ENCODE assay signal across 18 cellular contexts in genomic region chr19:335486-336066, GRCh38. TPM values are rescaled to one million over a fixed set of nuclear protein-coding genes. Genes with fewer than 3 reads are reported as not detected.
DNase-seq lines count a peak whose midpoint lies in the region; ATAC-seq and TF ChIP-seq lines count a peak whose summit lies in the region.
"Had no signal": no experiment of that assay in that cellular context is flagged by ENCODE, and none has a peak within 500 bp of the region (broad histone marks: within the 10 kb centered on the region; RNA-seq: fewer than 3 reads in every experiment).

No MANE protein-coding gene starts in this region.

- no peak overlapping the region for H3K14ac ChIP-seq in mesenchymal stem cell (ENCODE audit: low read length in 2 of 2)

- H2AFZ ChIP-seq in mesenchymal stem cell (ENCODE audit: low read depth, low read length) = no peak overlapping the region
- H2AFZ ChIP-seq: PC-9 had no signal

- H2BK120ac ChIP-seq in mesenchymal stem cell (ENCODE audit: low read depth, low read length) = no peak overlapping the region

- no peak for ATAC-seq in WTC11
- no peak for ATAC-seq in HG03039 (IDR thresholded peaks at IDR 0.05; ENCODE audit: unreplicated experiment)

- no peak overlapping the region for H3K4ac ChIP-seq in mesenchymal stem cell (ENCODE audit: low read depth in 1 of 2, low read length in 2 of 2)

- WGBS in mesenchymal stem cell = 96% methylated on average over 21 of the region's 21 CpGs

- H3K36me3 Mint-ChIP-seq in WTC11 = peaks cover 34% of the 10 kb centered on the region
- peaks cover 29% of the 10 kb centered on the region for H3K36me3 Mint-ChIP-seq in progenitor cell of endocrine pancreas (ENCODE audit: insufficient read depth)

- H3K18ac ChIP-seq in mesenchymal stem cell (ENCODE audit: low read depth in 1 of 2, low read length in 2 of 2) = no peak overlapping the region

- no peaks in the 10 kb centered on the region for H3K9me3 ChIP-seq in mesenchymal stem cell (ENCODE audit: control insufficient read depth, low read length)
- H3K9me3 ChIP-seq: BE2C had no signal

- CTCF ChIA-PET in WTC11 (lab: Charles Lee) = no interaction called here

- H3K79me1 ChIP-seq in mesenchymal stem cell (replicated peaks; ENCODE audit: low read length, poor library complexity, severe bottlenecking) = peaks cover 17% of the 10 kb centered on the region

- peak overlapping the region in 1 of 2 experiments; percentile 41 for H3K4me3 ChIP-seq in mesenchymal stem cell (ENCODE audit: insufficient read depth in 1 of 2, low read depth in 1 of 2, low read length in 2 of 2)
- H3K4me3 ChIP-seq: PC-9 had no signal

- H3K27me3 ChIP-seq in mesenchymal stem cell (ENCODE audit: control insufficient read depth in 1 of 2, insufficient read depth in 1 of 2, low read length in 2 of 2) = no peaks in the 10 kb centered on the region
- H3K27me3 ChIP-seq: BE2C had no signal

- H4K91ac ChIP-seq in mesenchymal stem cell (ENCODE audit: low read length) = no peak overlapping the region

- peaks cover 2% of the 10 kb centered on the region; the same call in 1 of the 2 replicates for H3K4me1 Mint-ChIP-seq in WTC11
- H3K4me1 Mint-ChIP-seq in progenitor cell of endocrine pancreas (ENCODE audit: low read depth) = peaks cover 11% of the 10 kb centered on the region

- H3K4me2 ChIP-seq in mesenchymal stem cell (ENCODE audit: low read length, poor library complexity, severe bottlenecking) = no peak overlapping the region
- H3K4me2 ChIP-seq: PC-9 had no signal

- no peak overlapping the region for H2BK15ac ChIP-seq in mesenchymal stem cell (ENCODE audit: low read depth, poor library complexity, severe bottlenecking)

- DNase-seq in GM13976 (ENCODE audit: low spot score) (peak; percentile 18), WTC11 (ENCODE audit: low spot score) (no peak), mesenchymal stem cell (no peak), progenitor cell of endocrine pancreas (ENCODE audit: low spot score, unreplicated experiment) (no peak), NCI-H446 (lab: John Stamatoyannopoulos, UW) (no peak), DMS 273 treated with DMSO at 0.1 percent for 48 hours (lab: John Stamatoyannopoulos, UW) (no peak), SIG-M5 (lab: John Stamatoyannopoulos, UW) (no peak)
- DNase-seq: BE2C; CD4-positive, CD25-positive, alpha-beta regulatory T cell; COR-L47; EL; GOT3; NCI-H1436; NCI-H1930; NCI-H345; NCI-H526; PC-9 had no signal

- H3K23ac ChIP-seq in mesenchymal stem cell (ENCODE audit: low read length in 2 of 2) = no peak overlapping the region

- peak overlapping the region; percentile 60 for H3K9ac ChIP-seq in mesenchymal stem cell (ENCODE audit: low read length)

- no peak for TF ChIP-seq CTCF in GM13976 (IDR thresholded peaks at IDR 0.05; ENCODE audit: borderline replicate concordance, control extremely low read depth, extremely low read depth, insufficient read depth, missing control alignments)
- TF ChIP-seq CTCF in WTC11 (IDR thresholded peaks at IDR 0.05) = no peak
- no peak for TF ChIP-seq CTCF in progenitor cell of endocrine pancreas (IDR thresholded peaks at IDR 0.05; ENCODE audit: unreplicated experiment)

- H3K9me3 Mint-ChIP-seq in WTC11 (peaks cover 3% of the 10 kb centered on the region), progenitor cell of endocrine pancreas (ENCODE audit: low read depth) (no peaks in the 10 kb centered on the region)

- H3K27me3 Mint-ChIP-seq in WTC11 (ENCODE audit: low read depth) (no peaks in the 10 kb centered on the region), progenitor cell of endocrine pancreas (no peaks in the 10 kb centered on the region)
- H3K27me3 Mint-ChIP-seq: CD4-positive, CD25-positive, alpha-beta regulatory T cell had no signal

- H3K27ac Mint-ChIP-seq in WTC11 (0 out of 2 replicates have a peak overlapping the region, but pooled peaks have one; percentile 23), progenitor cell of endocrine pancreas (peak overlapping the region; percentile 49)
- H3K27ac Mint-ChIP-seq: CD4-positive, CD25-positive, alpha-beta regulatory T cell had no signal

- H3K27ac ChIP-seq in mesenchymal stem cell (ENCODE audit: low read length, poor library complexity, severe bottlenecking) = no peak overlapping the region
- H3K27ac ChIP-seq: PC-9 had no signal

- H3K4me3 Mint-ChIP-seq in WTC11 (no peak overlapping the region), progenitor cell of endocrine pancreas (ENCODE audit: low read depth) (no peak overlapping the region)

- H2BK12ac ChIP-seq in mesenchymal stem cell (ENCODE audit: low read length in 2 of 2) = no peak overlapping the region

- no peak overlapping the region for H2BK5ac ChIP-seq in mesenchymal stem cell (ENCODE audit: low read depth, low read length, poor library complexity, severe bottlenecking)

- peaks cover 27% of the 10 kb centered on the region for H3K4me1 ChIP-seq in mesenchymal stem cell (ENCODE audit: control insufficient read depth, insufficient read depth, low read depth, low read length)
- H3K4me1 ChIP-seq: BE2C had no signal

- H3K36me3 ChIP-seq in mesenchymal stem cell (ENCODE audit: control insufficient read depth in 1 of 2, insufficient read depth in 2 of 2, low read depth in 1 of 2, low read length in 2 of 2) = peaks cover 37 to 39% of the 10 kb centered on the region in 2 experiments

- H4K8ac ChIP-seq in mesenchymal stem cell (ENCODE audit: low read length) = peak overlapping the region; percentile 7

- in situ Hi-C loops in GM13976 (cut with MboI; ENCODE audit: low sequenced_read_pairs, unreplicated experiment) = no loop called here

- POLR2A ChIA-PET in WTC11 (lab: Charles Lee) = no interaction called here

- H2AK5ac ChIP-seq in mesenchymal stem cell (ENCODE audit: low read length, severe bottlenecking) = no peak overlapping the region

TF ChIP-seq in WTC11, 78 proteins besides CTCF, POLR2A, EP300 and RAD21:
- TF ChIP-seq AFF4 (CRISPR knock-in tag; IDR thresholded peaks at IDR 0.05; ENCODE audit: borderline replicate concordance) (no peak), NFYB (CRISPR knock-in tag; conservative IDR thresholded peaks at IDR 0.05; ENCODE audit: low read depth) (no peak), JUN (CRISPR knock-in tag; IDR thresholded peaks at IDR 0.05) (no peak)
- TF ChIP-seq, protein P1, sequence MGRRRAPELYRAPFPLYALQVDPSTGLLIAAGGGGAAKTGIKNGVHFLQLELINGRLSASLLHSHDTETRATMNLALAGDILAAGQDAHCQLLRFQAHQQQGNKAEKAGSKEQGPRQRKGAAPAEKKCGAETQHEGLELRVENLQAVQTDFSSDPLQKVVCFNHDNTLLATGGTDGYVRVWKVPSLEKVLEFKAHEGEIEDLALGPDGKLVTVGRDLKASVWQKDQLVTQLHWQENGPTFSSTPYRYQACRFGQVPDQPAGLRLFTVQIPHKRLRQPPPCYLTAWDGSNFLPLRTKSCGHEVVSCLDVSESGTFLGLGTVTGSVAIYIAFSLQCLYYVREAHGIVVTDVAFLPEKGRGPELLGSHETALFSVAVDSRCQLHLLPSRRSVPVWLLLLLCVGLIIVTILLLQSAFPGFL (CRISPR knock-in tag; IDR thresholded peaks at IDR 0.05; ENCODE audit: borderline replicate concordance) = no peak
TF ChIP-seq in WTC11: peak in this region for 0.

RNA-seq across cellular contexts. Expression of gene MIER2, which starts 9.0 kb away (rescaled TPM):
- total RNA-seq in WTC11 (2021) (56.3 to 63.6 TPM (median 60.9 TPM) in 3 replicates), progenitor cell of endocrine pancreas (42.6 and 46.7 TPM in 2 replicates)
- polyA plus RNA-seq in mesenchymal stem cell (2013, experiment 1 of 2) = 32.6 TPM
- polyA plus RNA-seq in mesenchymal stem cell (2013, experiment 2 of 2) = 31.7 TPM

RNA-seq across cellular contexts. Expression of gene PLPP2, which starts 44.4 kb away (rescaled TPM):
- total RNA-seq in WTC11 (2021) (78.7 to 102 TPM (median 99.6 TPM) in 3 replicates), progenitor cell of endocrine pancreas (46.3 and 52.7 TPM in 2 replicates)
- polyA plus RNA-seq in mesenchymal stem cell (2013, experiment 1 of 2) = 4.8 TPM
- 5.1 TPM for polyA plus RNA-seq in mesenchymal stem cell (2013, experiment 2 of 2)
